14 cellular contexts compared by ENCODE assay signal in genomic region chr1:243798726-243799125, GRCh38. TPM values are rescaled to one million over a fixed set of nuclear protein-coding genes. Genes with fewer than 3 reads are reported as not detected.
DNase-seq lines count a peak whose midpoint lies in the region; TF ChIP-seq lines count a peak whose summit lies in the region.
"Had no signal": no experiment of that assay in that cellular context is flagged by ENCODE, and none has a peak within 500 bp of the region (broad histone marks: within the 10 kb centered on the region; RNA-seq: fewer than 3 reads in every experiment).

No MANE protein-coding gene starts in this region.

- H3K9ac ChIP-seq in SK-N-SH, result no peak overlapping the region

- CTCF ChIA-PET in MCF 10A (lab: Yijun Ruan, JAX) (interaction anchor here (0.6 to 2.3 kb wide), 5 partner anchors 9 to 458 kb away, joined by 3 to 8 read pairs (median 3); no protein-coding TSS in a partner anchor), SK-N-SH (lab: Yijun Ruan, JAX) (interaction anchor here (0.6 kb wide), 1 partner anchor 8 kb away, joined by 3 read pairs; no protein-coding TSS in a partner anchor)

- H3K27ac ChIP-seq in breast epithelium (no peak overlapping the region), SK-N-SH (ENCODE audit: low read depth in 2 of 2, low read length in 1 of 2) (peak overlapping the region in 1 of 2 experiments; percentile 29; a peak in 1 of 4 replicates), coronary artery (no peak overlapping the region)
- H3K27ac ChIP-seq: upper lobe of right lung, WERI-Rb-1 had no signal

- H3K27me3 Mint-ChIP-seq in MCF 10A (ENCODE audit: insufficient read depth, unreplicated experiment) (no peaks in the 10 kb centered on the region), glutamatergic neuron (ENCODE audit: unreplicated experiment) (no peaks in the 10 kb centered on the region)
- H3K27me3 Mint-ChIP-seq: CD4-positive, CD25-positive, alpha-beta regulatory T cell had no signal

- H3K79me2 ChIP-seq in SK-N-SH (ENCODE audit: insufficient read depth), result peaks cover 90% of the 10 kb centered on the region

- no peak overlapping the region for H3K4me3 ChIP-seq in breast epithelium
- H3K4me3 ChIP-seq in SK-N-SH (ENCODE audit: low read depth in 2 of 2, low read length in 1 of 2), result no peak overlapping the region
- H3K4me3 ChIP-seq in fibroblast of pulmonary artery (replicated peaks; ENCODE audit: low read depth, low read length), result no peak overlapping the region
- no peak overlapping the region for H3K4me3 ChIP-seq in coronary artery
- H3K4me3 ChIP-seq: upper lobe of right lung had no signal

- POLR2A ChIA-PET in MCF 10A (lab: Yijun Ruan, JAX) (interaction anchor here (0.6 to 3.3 kb wide), 11 partner anchors 13 to 444 kb away, joined by 3 to 16 read pairs (median 4); partner anchors contain the start of gene AKT3), SK-N-SH (lab: Yijun Ruan, JAX) (no interaction called here)

- no peaks in the 10 kb centered on the region for H4K20me1 ChIP-seq in SK-N-SH (ENCODE audit: insufficient read depth)

- H3K27me3 ChIP-seq in breast epithelium (no peaks in the 10 kb centered on the region), SK-N-SH (ENCODE audit: insufficient read depth) (no peaks in the 10 kb centered on the region)
- H3K27me3 ChIP-seq: upper lobe of right lung had no signal

- H3K4me1 Mint-ChIP-seq in MCF 10A (ENCODE audit: insufficient read depth, unreplicated experiment) (peaks cover 24% of the 10 kb centered on the region), glutamatergic neuron (ENCODE audit: low read depth, unreplicated experiment) (no peaks in the 10 kb centered on the region)

- peak overlapping the region; percentile 0 for H3K27ac Mint-ChIP-seq in MCF 10A (ENCODE audit: low read depth, unreplicated experiment)
- no peak overlapping the region for H3K27ac Mint-ChIP-seq in glutamatergic neuron (ENCODE audit: unreplicated experiment)

- no TSS peak for BruUV-seq in MCF 10A (replicated peaks; lab: Mats Ljungman, UMichigan)

- DNase-seq in MCF 10A (ENCODE audit: unreplicated experiment) (peak; percentile 86), breast epithelium (ENCODE audit: low spot score in 2 of 2) (no peak), SK-N-SH (no peak), fibroblast of pulmonary artery (ENCODE audit: low read depth) (peak; percentile 72), stromal cell of bone marrow (ENCODE audit: low read depth) (peak; percentile 79), coronary artery (ENCODE audit: low spot score) (no peak), glutamatergic neuron (no peak)
- DNase-seq in activated CD4-positive, alpha-beta T cell treated with anti-CD3 and anti-CD28 coated beads, Interleukin-2, amount 50 U/mL, for 4 hours, result no peak
- DNase-seq: activated naive CD4-positive, alpha-beta T cell treated with anti-CD3 and anti-CD28 coated beads, Interleukin-2, amount 50 U/mL, for 16 hours; CD4-positive, CD25-positive, alpha-beta regulatory T cell; NCI-H1436 treated with DMSO at 0.1 percent for 48 hours; occipital lobe; upper lobe of right lung; WERI-Rb-1 had no signal

- no peaks in the 10 kb centered on the region for H3K9me2 ChIP-seq in SK-N-SH

- H3K36me3 Mint-ChIP-seq in MCF 10A (ENCODE audit: insufficient read depth, unreplicated experiment) (no peaks in the 10 kb centered on the region), glutamatergic neuron (ENCODE audit: unreplicated experiment) (no peaks in the 10 kb centered on the region)

- H3K4me3 Mint-ChIP-seq in MCF 10A (ENCODE audit: unreplicated experiment) (no peak overlapping the region), glutamatergic neuron (ENCODE audit: unreplicated experiment) (no peak overlapping the region)

- H3K4me1 ChIP-seq in breast epithelium, result no peaks in the 10 kb centered on the region
- no peaks in the 10 kb centered on the region; a peak in 1 of 4 replicates for H3K4me1 ChIP-seq in SK-N-SH (ENCODE audit: control insufficient read depth in 1 of 2, insufficient read depth in 2 of 2, low read depth in 1 of 2, low read length in 1 of 2)
- H3K4me1 ChIP-seq: upper lobe of right lung had no signal

- H3K9me3 Mint-ChIP-seq in MCF 10A (ENCODE audit: unreplicated experiment) (peaks cover 7% of the 10 kb centered on the region), glutamatergic neuron (ENCODE audit: unreplicated experiment) (no peaks in the 10 kb centered on the region)

- TF ChIP-seq EP300 in SK-N-SH (IDR thresholded peaks at IDR 0.05; ENCODE audit: borderline replicate concordance in 1 of 2, low read depth in 1 of 2, low read length in 1 of 2), result peak in 1 of 2 experiments; percentile 10; a peak in 1 of 4 replicates

- TF ChIP-seq CTCF in MCF 10A (IDR thresholded peaks at IDR 0.05; ENCODE audit: unreplicated experiment) (no peak), breast epithelium (IDR thresholded peaks at IDR 0.05) (no peak), SK-N-SH (IDR thresholded peaks at IDR 0.05) (no peak), fibroblast of pulmonary artery (IDR thresholded peaks at IDR 0.05; ENCODE audit: low read length, missing control alignments) (no peak), coronary artery (IDR thresholded peaks at IDR 0.05) (no peak), glutamatergic neuron (IDR thresholded peaks at IDR 0.05; ENCODE audit: partially characterized antibody, unreplicated experiment) (no peak)

- H3K4me2 ChIP-seq in SK-N-SH, result no peak overlapping the region

- H2AFZ ChIP-seq in SK-N-SH (ENCODE audit: low read depth), result no peak overlapping the region

- 54% methylated on average over 2 of the region's 2 CpGs for WGBS in SK-N-SH (ENCODE audit: low lambda C conversion rate)

- intact Hi-C loops in MCF 10A (cut with micrococcal nuclease), result loop anchor here (2.0 to 10.0 kb wide), 3 partner anchors 50 to 474 kb away; no protein-coding TSS in a partner anchor
- intact Hi-C loops in breast epithelium (cut with DNase I; ENCODE audit: low total_unique reads), result loop anchor here (5.0 kb wide), 1 partner anchor 439 kb away; no protein-coding TSS in a partner anchor

- TF ChIP-seq POLR2A in breast epithelium (IDR thresholded peaks at IDR 0.05), result no peak

- no peaks in the 10 kb centered on the region for H3K9me3 ChIP-seq in breast epithelium
- no peaks in the 10 kb centered on the region for H3K9me3 ChIP-seq in SK-N-SH
- H3K9me3 ChIP-seq: upper lobe of right lung had no signal

- peaks cover 9% of the 10 kb centered on the region for H3F3A ChIP-seq in SK-N-SH (replicated peaks; ENCODE audit: insufficient read depth)

- H3K36me3 ChIP-seq in breast epithelium (no peaks in the 10 kb centered on the region), SK-N-SH (replicated peaks in 1 of 2; ENCODE audit: control insufficient read depth in 1 of 2, insufficient read depth in 2 of 2, low read length in 1 of 2) (peaks cover 0 to 18% of the 10 kb centered on the region in 2 experiments)
- H3K36me3 ChIP-seq: upper lobe of right lung, WERI-Rb-1 had no signal

- no peak for TF ChIP-seq RAD21 in SK-N-SH (IDR thresholded peaks at IDR 0.05; ENCODE audit: low read length)

TF ChIP-seq in SK-N-SH, 30 proteins besides CTCF, POLR2A, EP300 and RAD21:
- TF ChIP-seq FOSL2 (IDR thresholded peaks at IDR 0.05; ENCODE audit: borderline replicate concordance, low read depth), result peak; percentile 49; the same call in 1 of the 2 replicates
- peak; percentile 23; the same call in 1 of the 2 replicates for TF ChIP-seq PBX3 (IDR thresholded peaks at IDR 0.05)
- no peak for TF ChIP-seq ELF1 (IDR thresholded peaks at IDR 0.05)
- TF ChIP-seq MAX (IDR thresholded peaks at IDR 0.05; ENCODE audit: low read depth), result no peak
TF ChIP-seq in SK-N-SH: peak in this region for 2.

RNA-seq across cellular contexts. Expression of gene AKT3, which starts 51.3 kb away (rescaled TPM):
- total RNA-seq in MCF 10A (2022) (31.9 and 35.0 TPM in 2 replicates), breast epithelium (10 to 100 TPM; 49.6 to 58.7 (median 58.7) TPM), glutamatergic neuron (ENCODE audit: unreplicated experiment) (169 TPM)
- polyA plus RNA-seq in SK-N-SH (2012; rRNA removed), result 12.7 and 16.4 TPM in 2 replicates
- 17.8 and 20.3 TPM in 2 replicates for polyA plus RNA-seq in SK-N-SH (2012; cell fraction: cytosol; rRNA removed)
- 11.8 and 22.5 TPM in 2 replicates for polyA plus RNA-seq in SK-N-SH (2012; cell fraction: nucleus; rRNA removed)

Comparison
In these comparisons a context has a peak if more than half of its experiments do, and no peak if none do; other contexts are left out.
1. DNase-seq: peak in MCF 10A (single experiment), fibroblast of pulmonary artery (single experiment) and stromal cell of bone marrow (single experiment); none in breast epithelium (0 of 2), SK-N-SH (single experiment), coronary artery (single experiment), glutamatergic neuron (single experiment) and activated CD4-positive, alpha-beta T cell treated with anti-CD3 and anti-CD28 coated beads, Interleukin-2, amount 50 U/mL, for 4 hours (0 of 2).